1 cellular context compared by ENCODE assay signal in the genomic region with DNA sequence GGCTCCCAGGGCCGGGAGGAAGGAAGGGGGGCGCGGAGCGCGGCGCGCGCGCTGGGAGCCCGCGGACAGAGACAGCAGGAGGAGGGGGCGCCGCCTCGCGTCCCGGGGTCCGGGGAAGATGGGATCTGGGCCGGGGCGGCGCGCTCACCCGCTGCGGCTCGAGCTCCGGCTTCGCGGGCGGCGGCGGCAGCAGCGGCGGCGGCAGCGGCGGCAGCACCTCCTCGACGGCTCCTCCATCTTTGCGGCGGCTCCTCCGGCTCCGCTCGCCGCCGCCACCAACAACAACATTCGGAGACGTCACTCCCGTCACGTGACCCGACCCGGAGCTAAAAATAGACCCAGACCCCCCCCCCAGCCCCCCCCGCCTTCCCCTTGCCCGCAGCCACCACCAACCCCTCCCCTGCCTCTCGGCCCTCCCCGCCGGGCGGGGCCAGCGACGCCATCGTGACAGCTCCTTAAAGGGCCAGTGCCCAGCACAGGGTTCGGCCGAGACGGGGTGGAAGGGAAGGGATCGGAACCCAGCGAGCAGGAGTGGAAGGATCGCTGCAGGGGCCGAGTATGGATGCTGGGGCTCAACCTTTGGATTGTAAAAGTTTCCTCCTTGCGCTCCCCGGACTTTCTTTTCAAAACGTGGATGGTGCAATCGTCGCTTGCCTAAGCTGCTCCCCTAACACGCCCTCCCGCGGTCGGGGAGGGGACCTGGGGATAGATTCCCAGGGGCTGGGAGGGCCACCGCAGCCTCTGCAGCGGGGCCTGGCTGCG.
A peak's percentile ranks its signal among the peaks of the same experiment; 100 is the strongest.
TF ChIP-seq lines count a peak whose summit lies in the region.

Gene HDAC5 (minus strand): TSS at position 286 of the 762 bp plus-strand sequence. CDS start 6,126 bp downstream, outside the sequence.

TF ChIP-seq in HepG2, 621 proteins besides CTCF, POLR2A, EP300 and RAD21 (continued from another document):
- peak; percentile 87 for TF ChIP-seq UBTF (CRISPR knock-in tag; IDR thresholded peaks at IDR 0.05)
- peak; percentile 81 for TF ChIP-seq POLR2AphosphoS5 (IDR thresholded peaks at IDR 0.05; ENCODE audit: low read depth, low read length)
- TF ChIP-seq ARID4A (CRISPR knock-in tag; IDR thresholded peaks at IDR 0.05; ENCODE audit: borderline replicate concordance), result peak; percentile 78; the same call in 1 of the 2 replicates
- no peak for TF ChIP-seq SYNCRIP (IDR thresholded peaks at IDR 0.05; ENCODE audit: insufficient read depth, low read depth, low read length)
